7 cellular contexts compared by ENCODE assay signal in genomic region chr11:57513911-57514537, GRCh38. TPM values are rescaled to one million over a fixed set of nuclear protein-coding genes. Genes with fewer than 3 reads are reported as not detected.
A peak's percentile ranks its signal among the peaks of the same experiment; 100 is the strongest.
DNase-seq lines count a peak whose midpoint lies in the region; ATAC-seq and TF ChIP-seq lines count a peak whose summit lies in the region.

No MANE protein-coding gene starts in this region.

- peak overlapping the region; percentile 79 for H3K27ac ChIP-seq in left ventricle myocardium inferior (replicated peaks)

- peak; percentile 31 for DNase-seq in NCI-H510A treated with DMSO at 0.1 percent for 48 hours (lab: John Stamatoyannopoulos, UW)
- DNase-seq in activated naive CD4-positive, alpha-beta T cell treated with anti-CD3 and anti-CD28 coated beads, Interleukin-2, amount 50 U/mL, for 16 hours = peak; percentile 51
- peak; percentile 42 for DNase-seq in left ventricle myocardium inferior
- DNase-seq in retinal pigment epithelial cell (ENCODE audit: low read depth) = no peak
- no peak for DNase-seq in GM10266 (ENCODE audit: extremely low spot score)

- intact Hi-C loops in left ventricle myocardium inferior (cut with micrococcal nuclease) = no loop called here

- ATAC-seq in GM18505 (IDR thresholded peaks at IDR 0.05; ENCODE audit: unreplicated experiment) (peak; percentile 46), HG02642 (IDR thresholded peaks at IDR 0.05; ENCODE audit: poor library complexity, unreplicated experiment) (peak; percentile 46)

- no peaks in the 10 kb centered on the region for H3K9me3 ChIP-seq in left ventricle myocardium inferior (replicated peaks)

- H3K36me3 ChIP-seq in left ventricle myocardium inferior = no peaks in the 10 kb centered on the region

- TF ChIP-seq POLR2A in GM18505 (IDR thresholded peaks at IDR 0.05; ENCODE audit: borderline replicate concordance, extremely low read depth, insufficient read depth, insufficient read length) = no peak

- H3K4me3 ChIP-seq in left ventricle myocardium inferior = peak overlapping the region; percentile 80
- H3K4me3 ChIP-seq in retinal pigment epithelial cell (ENCODE audit: low read length) = peak overlapping the region; percentile 68

- H3K4me1 ChIP-seq in left ventricle myocardium inferior = peaks cover 31% of the 10 kb centered on the region

- H3K27me3 ChIP-seq in left ventricle myocardium inferior (ENCODE audit: low read depth) = no peaks in the 10 kb centered on the region

- no peak for TF ChIP-seq CTCF in left ventricle myocardium inferior (IDR thresholded peaks at IDR 0.05; ENCODE audit: borderline replicate concordance)
- no peak for TF ChIP-seq CTCF in retinal pigment epithelial cell (conservative IDR thresholded peaks at IDR 0.05; ENCODE audit: low read depth, low read length)
- no peak for TF ChIP-seq CTCF in GM10266 (IDR thresholded peaks at IDR 0.05; ENCODE audit: control insufficient read depth, insufficient read depth, low read depth, missing control alignments)

RNA-seq across cellular contexts. Expression of gene SLC43A1, which starts 1.5 kb away (rescaled TPM):
- 4.3 TPM for total RNA-seq in left ventricle myocardium inferior

RNA-seq across cellular contexts. Expression of gene TIMM10, which starts 16.5 kb away (rescaled TPM):
- 61.0 TPM for total RNA-seq in left ventricle myocardium inferior

RNA-seq across cellular contexts. Expression of gene SMTNL1, which starts 23.4 kb away (rescaled TPM):
- not detected for total RNA-seq in left ventricle myocardium inferior

RNA-seq across cellular contexts. Expression of gene UBE2L6, which starts 53.4 kb away (rescaled TPM):
- 19.0 TPM for total RNA-seq in left ventricle myocardium inferior

RNA-seq across cellular contexts. Expression of gene RTN4RL2, which starts 53.7 kb away (rescaled TPM):
- 1.3 TPM for total RNA-seq in left ventricle myocardium inferior

Comparison
In these comparisons a context has a peak if more than half of its experiments do, and no peak if none do; other contexts are left out.
1. DNase-seq: peak in NCI-H510A treated with DMSO at 0.1 percent for 48 hours (single experiment), activated naive CD4-positive, alpha-beta T cell treated with anti-CD3 and anti-CD28 coated beads, Interleukin-2, amount 50 U/mL, for 16 hours (single experiment) and left ventricle myocardium inferior (single experiment); none in retinal pigment epithelial cell (single experiment) and GM10266 (single experiment).